Comparison of ENCODE assay signal across 16 cellular contexts in the genomic region with DNA sequence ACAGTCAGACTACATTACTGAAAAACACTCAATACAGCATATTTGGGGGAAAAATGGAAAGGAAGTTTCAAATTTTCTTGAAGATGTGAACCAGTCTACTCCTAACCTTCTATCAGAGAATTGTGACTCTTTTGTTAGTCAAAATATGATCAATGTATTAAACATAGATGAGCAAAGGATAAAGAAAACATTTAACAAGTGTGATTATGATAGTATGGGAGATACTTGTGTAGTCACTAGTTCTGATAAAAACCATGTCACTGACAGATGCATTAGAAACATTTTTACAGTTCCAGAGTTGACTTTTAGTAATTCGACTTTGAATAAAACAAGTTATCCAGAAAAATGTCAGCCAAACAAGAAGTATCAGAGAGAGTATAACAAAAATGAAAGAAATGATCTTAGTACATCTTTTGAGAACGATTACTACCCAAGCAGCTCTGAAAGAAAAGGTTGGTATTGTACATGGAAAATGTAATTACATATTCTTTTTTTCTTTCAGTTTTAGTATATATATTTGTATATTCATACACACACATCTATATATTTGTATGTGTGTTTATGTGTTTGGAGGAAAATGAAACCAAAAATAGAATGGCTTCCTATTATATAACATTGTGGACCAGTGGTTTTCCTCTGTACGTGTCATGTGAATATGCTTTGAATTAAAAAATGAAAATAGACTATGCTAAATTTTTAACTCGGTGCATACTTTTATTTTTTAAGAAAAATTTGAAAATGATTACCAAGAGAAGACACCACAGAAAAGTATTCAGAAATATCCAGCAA.
A peak's percentile ranks its signal among the peaks of the same experiment; 100 is the strongest.
DNase-seq lines count a peak whose midpoint lies in the region; ATAC-seq lines count a peak whose summit lies in the region.
"Had no signal": no experiment of that assay in that cellular context is flagged by ENCODE, and none has a peak within 500 bp of the region (broad histone marks: within the 10 kb centered on the region; RNA-seq: fewer than 3 reads in every experiment).

No MANE protein-coding gene starts in this region.

- peak overlapping the region; percentile 81 to 93 (median 86) for H3K4me3 Mint-ChIP-seq in CD8-positive, alpha-beta memory T cell
- H3K4me3 Mint-ChIP-seq in activated CD4-positive, alpha-beta memory T cell treated with anti-CD3 and anti-CD28 coated beads for 36 hours: peak overlapping the region; percentile 76
- H3K4me3 Mint-ChIP-seq in naive thymus-derived CD4-positive, alpha-beta T cell: peak overlapping the region; percentile 61 to 90 (median 83)

- no peaks in the 10 kb centered on the region for H3K27me3 ChIP-seq in CD8-positive, alpha-beta memory T cell (ENCODE audit: insufficient read depth, low read length, poor library complexity, severe bottlenecking)
- no peaks in the 10 kb centered on the region for H3K27me3 ChIP-seq in naive thymus-derived CD4-positive, alpha-beta T cell (ENCODE audit: control insufficient read depth in 2 of 2, insufficient read depth in 2 of 2, low read length in 2 of 2)
- H3K27me3 ChIP-seq: adrenal gland, esophagus squamous epithelium, left lung, right lobe of liver had no signal

- peaks cover 25% of the 10 kb centered on the region for H3K4me1 ChIP-seq in CD8-positive, alpha-beta memory T cell (ENCODE audit: insufficient read depth, low read length)
- peaks cover 24 to 26% of the 10 kb centered on the region in 2 donors for H3K4me1 ChIP-seq in naive thymus-derived CD4-positive, alpha-beta T cell (ENCODE audit: control insufficient read depth in 2 of 2, insufficient read depth in 2 of 2, low read length in 2 of 2)
- H3K4me1 ChIP-seq: adrenal gland, esophagus squamous epithelium, left lung, right lobe of liver had no signal

- CTCF ChIA-PET in CD8-positive, alpha-beta memory T cell (lab: Charles Lee): interaction anchor here (1.3 kb wide), 1 partner anchor 95 kb away, joined by 3 read pairs; no protein-coding TSS in a partner anchor
- CTCF ChIA-PET in activated CD4-positive, alpha-beta memory T cell treated with anti-CD3 and anti-CD28 coated beads for 36 hours (lab: Charles Lee): interaction anchor here (1.4 kb wide), 1 partner anchor 62 kb away, joined by 3 read pairs; no protein-coding TSS in a partner anchor
- CTCF ChIA-PET in naive thymus-derived CD4-positive, alpha-beta T cell (lab: Charles Lee): no interaction called here

- peaks cover 0 to 54% (median 14%) of the 10 kb centered on the region in 3 donors for H3K36me3 Mint-ChIP-seq in CD8-positive, alpha-beta memory T cell
- H3K36me3 Mint-ChIP-seq in activated CD4-positive, alpha-beta memory T cell treated with anti-CD3 and anti-CD28 coated beads for 36 hours: peaks cover 12% of the 10 kb centered on the region
- H3K36me3 Mint-ChIP-seq in naive thymus-derived CD4-positive, alpha-beta T cell: peaks cover 7 to 35% (median 14%) of the 10 kb centered on the region in 5 donors

- peak overlapping the region; percentile 51 for H3K4me3 ChIP-seq in CD8-positive, alpha-beta memory T cell (ENCODE audit: low read length)
- peak overlapping the region; percentile 30 for H3K4me3 ChIP-seq in naive thymus-derived CD4-positive, alpha-beta T cell (ENCODE audit: low read length)
- H3K4me3 ChIP-seq: esophagus squamous epithelium, K562, left lung had no signal

- peaks cover 28 to 44% (median 34%) of the 10 kb centered on the region in 3 donors for H3K4me1 Mint-ChIP-seq in CD8-positive, alpha-beta memory T cell
- peaks cover 33% of the 10 kb centered on the region for H3K4me1 Mint-ChIP-seq in activated CD4-positive, alpha-beta memory T cell treated with anti-CD3 and anti-CD28 coated beads for 36 hours (ENCODE audit: low read depth)
- peaks cover 16 to 45% (median 38%) of the 10 kb centered on the region in 7 donors for H3K4me1 Mint-ChIP-seq in naive thymus-derived CD4-positive, alpha-beta T cell

- peak overlapping the region; percentile 75 for H3K27ac ChIP-seq in CD8-positive, alpha-beta memory T cell (ENCODE audit: low read depth, low read length)
- H3K27ac ChIP-seq in naive thymus-derived CD4-positive, alpha-beta T cell (ENCODE audit: low read depth, low read length): peak overlapping the region; percentile 64
- H3K27ac ChIP-seq: adrenal gland, esophagus squamous epithelium, left lung, right lobe of liver had no signal

- peak overlapping the region; percentile 96 to 99 (median 99) for H3K27ac Mint-ChIP-seq in CD8-positive, alpha-beta memory T cell
- peak overlapping the region; percentile 82 for H3K27ac Mint-ChIP-seq in activated CD4-positive, alpha-beta memory T cell treated with anti-CD3 and anti-CD28 coated beads for 36 hours
- H3K27ac Mint-ChIP-seq in naive thymus-derived CD4-positive, alpha-beta T cell: peak overlapping the region; percentile 87 to 99 (median 96)

- no peaks in the 10 kb centered on the region for H3K27me3 Mint-ChIP-seq in CD8-positive, alpha-beta memory T cell
- no peaks in the 10 kb centered on the region for H3K27me3 Mint-ChIP-seq in activated CD4-positive, alpha-beta memory T cell treated with anti-CD3 and anti-CD28 coated beads for 36 hours
- no peaks in the 10 kb centered on the region for H3K27me3 Mint-ChIP-seq in naive thymus-derived CD4-positive, alpha-beta T cell

- intact Hi-C loops in activated CD4-positive, alpha-beta memory T cell treated with anti-CD3 and anti-CD28 coated beads for 36 hours (cut with micrococcal nuclease): loop anchor here (1.0 to 5.0 kb wide), 2 partner anchors 62 to 424 kb away; a partner anchor contains a TSS
- intact Hi-C loops in naive thymus-derived CD4-positive, alpha-beta T cell (cut with micrococcal nuclease): loop anchor here (1.0 to 5.0 kb wide), 7 partner anchors 8 to 424 kb away; a partner anchor contains a TSS

- H3K9me3 ChIP-seq in CD8-positive, alpha-beta memory T cell (ENCODE audit: low read length): no peaks in the 10 kb centered on the region
- no peaks in the 10 kb centered on the region for H3K9me3 ChIP-seq in naive thymus-derived CD4-positive, alpha-beta T cell (ENCODE audit: control insufficient read depth in 2 of 3, low read length in 3 of 3)
- H3K9me3 ChIP-seq: adrenal gland, esophagus squamous epithelium, left lung, right lobe of liver had no signal

- peak in 2 of 5 donors; percentile 56 to 57 for DNase-seq in CD8-positive, alpha-beta memory T cell
- no peak for DNase-seq in activated CD4-positive, alpha-beta memory T cell treated with anti-CD3 and anti-CD28 coated beads for 36 hours
- peak in 6 of 9 donors; percentile 27 to 60 (median 44) for DNase-seq in naive thymus-derived CD4-positive, alpha-beta T cell
- DNase-seq: activated CD4-positive, alpha-beta T cell treated with anti-CD3 and anti-CD28 coated beads, Interleukin-2, amount 50 U/mL, for 1 hour; adrenal gland; esophagus squamous epithelium; hippocampal formation; left lung; NCI-H510A treated with DMSO at 0.1 percent for 48 hours; right lobe of liver; stimulated activated naive CD4-positive, alpha-beta T cell treated with Interleukin-2 at 50 U/mL for 16 hours had no signal

- ATAC-seq in GM21786 (IDR thresholded peaks at IDR 0.05; ENCODE audit: unreplicated experiment): peak; percentile 64
- ATAC-seq in naive thymus-derived CD4-positive, alpha-beta T cell: peak; percentile 75
- no peak for ATAC-seq in GM21717 (IDR thresholded peaks at IDR 0.05; ENCODE audit: unreplicated experiment)
- no peak for ATAC-seq in GM19452 (IDR thresholded peaks at IDR 0.05; ENCODE audit: unreplicated experiment)
- no peak for ATAC-seq in HG03342 (IDR thresholded peaks at IDR 0.05; ENCODE audit: unreplicated experiment)
- ATAC-seq: K562, left lung had no signal

- no peaks in the 10 kb centered on the region for H3K36me3 ChIP-seq in CD8-positive, alpha-beta memory T cell (ENCODE audit: insufficient read depth, low read length)
- no peaks in the 10 kb centered on the region for H3K36me3 ChIP-seq in naive thymus-derived CD4-positive, alpha-beta T cell (ENCODE audit: control insufficient read depth in 2 of 3, insufficient read depth in 3 of 3, low read length in 3 of 3)
- H3K36me3 ChIP-seq: adrenal gland, esophagus squamous epithelium, left lung, right lobe of liver had no signal

- peaks cover 0 to 26% (median 13%) of the 10 kb centered on the region in 5 donors for H3K9me3 Mint-ChIP-seq in CD8-positive, alpha-beta memory T cell
- peaks cover 17% of the 10 kb centered on the region for H3K9me3 Mint-ChIP-seq in activated CD4-positive, alpha-beta memory T cell treated with anti-CD3 and anti-CD28 coated beads for 36 hours
- H3K9me3 Mint-ChIP-seq in naive thymus-derived CD4-positive, alpha-beta T cell: peaks cover 5 to 38% (median 15%) of the 10 kb centered on the region in 11 donors

- POLR2A ChIA-PET in CD8-positive, alpha-beta memory T cell (lab: Charles Lee): interaction anchor here (2.9 kb wide), 1 partner anchor 63 kb away, joined by 14 read pairs; a partner anchor contains a TSS
- POLR2A ChIA-PET in activated CD4-positive, alpha-beta memory T cell treated with anti-CD3 and anti-CD28 coated beads for 36 hours (lab: Charles Lee): interaction anchor here (1.4 to 2.0 kb wide), 2 partner anchors 63 to 280 kb away, joined by 4 to 7 read pairs; a partner anchor contains a TSS
- POLR2A ChIA-PET in naive thymus-derived CD4-positive, alpha-beta T cell (lab: Charles Lee): interaction anchor here (0.8 to 4.5 kb wide), 5 partner anchors 11 to 62 kb away, joined by 3 to 51 read pairs (median 4); a partner anchor contains a TSS

Comparison
In these comparisons a context has a peak if more than half of its experiments do, and no peak if none do; other contexts are left out.
1. ATAC-seq: peak in GM21786 (single experiment) and naive thymus-derived CD4-positive, alpha-beta T cell (single experiment); none in GM21717 (single experiment), GM19452 (single experiment) and HG03342 (single experiment).
2. Peak in every context shown above with its lines, with median percentiles within 50 percentile points of each other: H3K27ac Mint-ChIP-seq and H3K4me3 Mint-ChIP-seq.